ENCODE assay signal across 8 cellular contexts in the genomic region with DNA sequence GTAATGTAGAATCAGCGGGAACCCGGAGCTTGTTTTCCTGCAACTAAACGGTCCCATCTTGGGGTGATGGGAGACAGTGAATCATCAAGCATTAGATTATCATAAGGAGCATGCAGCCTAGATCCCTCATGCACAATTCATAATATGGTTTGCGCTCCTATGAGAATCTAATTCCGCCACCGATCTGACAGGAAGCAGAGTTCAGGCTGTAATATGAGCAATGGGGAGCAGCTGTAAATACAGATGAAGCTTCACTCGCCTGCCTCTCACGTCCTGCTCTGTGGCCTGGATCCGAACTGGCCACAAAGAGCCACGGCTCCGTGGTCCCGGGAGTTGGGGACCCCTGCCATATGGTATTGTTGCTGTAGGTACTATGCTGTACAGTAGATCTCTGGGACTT. TPM values are rescaled to one million over a fixed set of nuclear protein-coding genes. Genes with fewer than 3 reads are reported as not detected.
DNase-seq lines count a peak whose midpoint lies in the region; ATAC-seq and TF ChIP-seq lines count a peak whose summit lies in the region.

No MANE protein-coding gene starts in this region.

- no peak overlapping the region for H2AFZ ChIP-seq in SK-N-SH (ENCODE audit: low read depth)

- DNase-seq in SK-N-SH (no peak), NCI-H2029 (lab: John Stamatoyannopoulos, UW) (peak; percentile 51), T1000 (lab: John Stamatoyannopoulos, UW) (no peak), NAMALWA (ENCODE audit: low spot score) (no peak), midbrain (lab: John Stamatoyannopoulos, UW) (no peak)

- H3K9me2 ChIP-seq in SK-N-SH, result no peaks in the 10 kb centered on the region

- H3K4me2 ChIP-seq in SK-N-SH, result peak overlapping the region; percentile 62; the same call in 1 of the 2 replicates

- no peak for ATAC-seq in SK-N-SH treated with all-trans-retinoic acid at 6 μM for 48 hours

- peaks cover 12 to 13% of the 10 kb centered on the region in 2 experiments for H3K36me3 ChIP-seq in SK-N-SH (replicated peaks in 1 of 2; ENCODE audit: control insufficient read depth in 1 of 2, insufficient read depth in 2 of 2, low read length in 1 of 2)
- peaks cover 3 to 11% of the 10 kb centered on the region in 2 donors for H3K36me3 ChIP-seq in duodenal mucosa (ENCODE audit: control insufficient read depth in 1 of 2, insufficient read depth in 2 of 2, low read length in 2 of 2)
- no peaks in the 10 kb centered on the region for H3K36me3 ChIP-seq in skeletal muscle tissue (ENCODE audit: control insufficient read depth in 3 of 3, insufficient read depth in 3 of 3, low read length in 3 of 3)

- H4K20me1 ChIP-seq in SK-N-SH (ENCODE audit: insufficient read depth), result no peaks in the 10 kb centered on the region

- no peak overlapping the region for H3K27ac ChIP-seq in SK-N-SH (ENCODE audit: low read depth in 2 of 2, low read length in 1 of 2)
- no peak overlapping the region for H3K27ac ChIP-seq in duodenal mucosa (ENCODE audit: low read depth, low read length)
- H3K27ac ChIP-seq in skeletal muscle tissue (ENCODE audit: low read depth, low read length), result no peak overlapping the region

- POLR2A ChIA-PET in SK-N-SH (lab: Yijun Ruan, JAX), result no interaction called here

- TF ChIP-seq CTCF in SK-N-SH (IDR thresholded peaks at IDR 0.05), result no peak

- no peak for TF ChIP-seq RAD21 in SK-N-SH (IDR thresholded peaks at IDR 0.05; ENCODE audit: low read length)

- H3K27me3 ChIP-seq in SK-N-SH (ENCODE audit: insufficient read depth) (no peaks in the 10 kb centered on the region), duodenal mucosa (ENCODE audit: control insufficient read depth in 1 of 2, insufficient read depth in 2 of 2, low read length in 2 of 2) (no peaks in the 10 kb centered on the region), skeletal muscle tissue (ENCODE audit: control insufficient read depth in 3 of 3, insufficient read depth in 3 of 3, low read length in 3 of 3) (no peaks in the 10 kb centered on the region)

- CTCF ChIA-PET in SK-N-SH (lab: Yijun Ruan, JAX), result no interaction called here

- H3K4me3 ChIP-seq in SK-N-SH (ENCODE audit: low read depth in 2 of 2, low read length in 1 of 2) (no peak overlapping the region), duodenal mucosa (ENCODE audit: low read depth in 1 of 2, low read length in 2 of 2) (peak overlapping the region; percentile 65 to 67), skeletal muscle tissue (ENCODE audit: low read length in 3 of 3) (peak overlapping the region; percentile 41 to 82 (median 47))

- no peaks in the 10 kb centered on the region for H3F3A ChIP-seq in SK-N-SH (replicated peaks; ENCODE audit: insufficient read depth)

- no peak overlapping the region for H3K9ac ChIP-seq in SK-N-SH
- peak overlapping the region; percentile 19 to 49 for H3K9ac ChIP-seq in duodenal mucosa (ENCODE audit: low read depth in 1 of 2, low read length in 2 of 2)
- H3K9ac ChIP-seq in skeletal muscle tissue (ENCODE audit: low read depth in 1 of 3, low read length in 3 of 3), result peak overlapping the region in 1 of 3 donors; percentile 17

- H3K4me1 ChIP-seq in SK-N-SH (ENCODE audit: control insufficient read depth in 1 of 2, insufficient read depth in 2 of 2, low read depth in 1 of 2, low read length in 1 of 2) (peaks cover 0 to 8% of the 10 kb centered on the region in 2 experiments; a peak in 2 of 4 replicates), duodenal mucosa (ENCODE audit: control insufficient read depth in 1 of 2, insufficient read depth in 2 of 2, low read length in 2 of 2) (peaks cover 5% of the 10 kb centered on the region in 2 donors), skeletal muscle tissue (ENCODE audit: control insufficient read depth in 3 of 3, insufficient read depth in 3 of 3, low read length in 3 of 3) (peaks cover 0 to 9% (median 0%) of the 10 kb centered on the region in 3 donors)

- no peaks in the 10 kb centered on the region for H3K9me3 ChIP-seq in SK-N-SH
- H3K9me3 ChIP-seq in duodenal mucosa (ENCODE audit: control insufficient read depth in 1 of 2, low read length in 2 of 2), result peaks cover 0 to 2% of the 10 kb centered on the region in 2 donors
- H3K9me3 ChIP-seq in skeletal muscle tissue (ENCODE audit: control insufficient read depth in 3 of 3, low read length in 3 of 3), result no peaks in the 10 kb centered on the region

- WGBS in SK-N-SH (ENCODE audit: low lambda C conversion rate), result 95% methylated on average over 12 of the region's 12 CpGs

- no peaks in the 10 kb centered on the region for H3K79me2 ChIP-seq in SK-N-SH (ENCODE audit: insufficient read depth)

- TF ChIP-seq EP300 in SK-N-SH (IDR thresholded peaks at IDR 0.05; ENCODE audit: borderline replicate concordance in 1 of 2, low read depth in 1 of 2, low read length in 1 of 2), result no peak

TF ChIP-seq in SK-N-SH, 30 proteins besides CTCF, POLR2A, EP300 and RAD21 (continues in another document):
- no peak for TF ChIP-seq MEF2A (IDR thresholded peaks at IDR 0.05; ENCODE audit: borderline replicate concordance, low read depth)
- no peak for TF ChIP-seq CHD2 (IDR thresholded peaks at IDR 0.05; ENCODE audit: low read length, partially characterized antibody)
- TF ChIP-seq, protein P1, sequence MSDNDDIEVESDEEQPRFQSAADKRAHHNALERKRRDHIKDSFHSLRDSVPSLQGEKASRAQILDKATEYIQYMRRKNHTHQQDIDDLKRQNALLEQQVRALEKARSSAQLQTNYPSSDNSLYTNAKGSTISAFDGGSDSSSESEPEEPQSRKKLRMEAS (IDR thresholded peaks at IDR 0.05; ENCODE audit: low read depth), result no peak
- no peak for TF ChIP-seq MXI1 (IDR thresholded peaks at IDR 0.05; ENCODE audit: low read depth, low read length)
- TF ChIP-seq ZBTB33 (IDR thresholded peaks at IDR 0.05; ENCODE audit: borderline replicate concordance, low read depth), result no peak
- TF ChIP-seq NRF1 (IDR thresholded peaks at IDR 0.05; ENCODE audit: low read depth, low read length), result no peak
- no peak for TF ChIP-seq NFIC (IDR thresholded peaks at IDR 0.05; ENCODE audit: borderline replicate concordance)
- no peak for TF ChIP-seq TAF1 (IDR thresholded peaks at IDR 0.05; ENCODE audit: borderline replicate concordance, low read depth, low read length)
- TF ChIP-seq FOXM1 (IDR thresholded peaks at IDR 0.05; ENCODE audit: low read depth), result no peak

TF ChIP-seq in SK-N-SH treated with all-trans-retinoic acid at 6 μM for 48 hours, 23 proteins besides CTCF, POLR2A, EP300 and RAD21 (continues in another document):
- TF ChIP-seq TOX (CRISPR knock-in tag; IDR thresholded peaks at IDR 0.05; ENCODE audit: borderline replicate concordance) (no peak), RARB (CRISPR knock-in tag; IDR thresholded peaks at IDR 0.05) (no peak), SNAI2 (CRISPR knock-in tag; IDR thresholded peaks at IDR 0.05) (no peak), TSHZ2 (CRISPR knock-in tag; IDR thresholded peaks at IDR 0.05) (no peak), ZC3H10 (CRISPR knock-in tag; IDR thresholded peaks at IDR 0.05) (no peak), GLIS3 (CRISPR knock-in tag; IDR thresholded peaks at IDR 0.05) (no peak), TCF4 (CRISPR knock-in tag; IDR thresholded peaks at IDR 0.05; ENCODE audit: borderline replicate concordance) (no peak), CSDC2 (CRISPR knock-in tag; IDR thresholded peaks at IDR 0.05) (no peak), ZNF8 (CRISPR knock-in tag; IDR thresholded peaks at IDR 0.05) (no peak), ISL1 (CRISPR knock-in tag; IDR thresholded peaks at IDR 0.05) (no peak), ARNTL (CRISPR knock-in tag; IDR thresholded peaks at IDR 0.05; ENCODE audit: borderline replicate concordance, low read depth) (no peak), POU6F1 (CRISPR knock-in tag; IDR thresholded peaks at IDR 0.05; ENCODE audit: borderline replicate concordance, low read depth) (no peak)

RNA-seq across cellular contexts. Expression of gene IFI44, which starts 1.6 kb away (rescaled TPM):
- polyA plus RNA-seq in SK-N-SH (2012; rRNA removed), result 6.5 and 8.7 TPM in 2 replicates
- 7.8 and 9.4 TPM in 2 replicates for polyA plus RNA-seq in SK-N-SH (2012; cell fraction: cytosol; rRNA removed)
- polyA plus RNA-seq in SK-N-SH (2012; cell fraction: nucleus; rRNA removed), result 4.9 and 14.3 TPM in 2 replicates
- 11.5 TPM for total RNA-seq in skeletal muscle tissue

RNA-seq across cellular contexts. Expression of gene IFI44L, which starts 31.0 kb away (rescaled TPM):
- polyA plus RNA-seq in SK-N-SH (2012; rRNA removed), result 1.1 TPM in 2 replicates
- polyA plus RNA-seq in SK-N-SH (2012; cell fraction: cytosol; rRNA removed), result 1.4 and 1.8 TPM in 2 replicates
- 1.5 and 2.8 TPM in 2 replicates for polyA plus RNA-seq in SK-N-SH (2012; cell fraction: nucleus; rRNA removed)
- 7.3 TPM for total RNA-seq in skeletal muscle tissue

Comparison
In these comparisons a context has a peak if more than half of its experiments do, and no peak if none do; other contexts are left out.
1. H3K4me3 ChIP-seq: peak in duodenal mucosa (2 of 2) and skeletal muscle tissue (3 of 3); none in SK-N-SH (0 of 2).